13 cellular contexts compared by ENCODE assay signal in genomic region chr6:148720897-148721296, GRCh38.
"Had no signal": no experiment of that assay in that cellular context is flagged by ENCODE, and none has a peak within 500 bp of the region (broad histone marks: within the 10 kb centered on the region; RNA-seq: fewer than 3 reads in every experiment).

No MANE protein-coding gene starts in this region.

- H3K27me3 ChIP-seq: adrenal gland, hepatocyte, neutrophil, tibial artery had no signal

- H2AFZ ChIP-seq: hepatocyte had no signal

- DNase-seq: activated CD4-positive, alpha-beta T cell treated with anti-CD3 and anti-CD28 coated beads, Interleukin-2, amount 10 ng/mL, durations not matched to agents 24 days and 14 days; activated naive CD4-positive, alpha-beta T cell treated with anti-CD3 and anti-CD28 coated beads, Interleukin-2, amount 10 ng/mL, durations not matched to agents 7 days and 5 days; adrenal gland; kidney; right cardiac atrium; small intestine; T-helper 17 cell; tibial artery had no signal

- H3K4me2 ChIP-seq: hepatocyte had no signal

- H3K4me1 ChIP-seq: adrenal gland had no signal

- H3K9me3 ChIP-seq: adrenal gland, neutrophil, tibial artery had no signal

- H3K79me2 ChIP-seq: hepatocyte had no signal

- ATAC-seq: right cardiac atrium; SK-N-SH treated with all-trans-retinoic acid at 6 μM for 48 hours; stimulated activated effector memory CD8-positive, alpha-beta T cell treated with anti-CD3 and anti-CD28 coated beads, Interleukin-12 subunit alpha, Interleukin-12 subunit beta, amount 100 ng/mL, for 72 hours; T-helper 17 cell; WTC11 had no signal

- H3K36me3 ChIP-seq: adrenal gland, neutrophil, tibial artery had no signal

- H3K4me3 ChIP-seq: adrenal gland, hepatocyte, tibial artery had no signal

- H3K27ac ChIP-seq: adrenal gland, hepatocyte, neutrophil, tibial artery had no signal
